8 cellular contexts compared by ENCODE assay signal in the genomic region with DNA sequence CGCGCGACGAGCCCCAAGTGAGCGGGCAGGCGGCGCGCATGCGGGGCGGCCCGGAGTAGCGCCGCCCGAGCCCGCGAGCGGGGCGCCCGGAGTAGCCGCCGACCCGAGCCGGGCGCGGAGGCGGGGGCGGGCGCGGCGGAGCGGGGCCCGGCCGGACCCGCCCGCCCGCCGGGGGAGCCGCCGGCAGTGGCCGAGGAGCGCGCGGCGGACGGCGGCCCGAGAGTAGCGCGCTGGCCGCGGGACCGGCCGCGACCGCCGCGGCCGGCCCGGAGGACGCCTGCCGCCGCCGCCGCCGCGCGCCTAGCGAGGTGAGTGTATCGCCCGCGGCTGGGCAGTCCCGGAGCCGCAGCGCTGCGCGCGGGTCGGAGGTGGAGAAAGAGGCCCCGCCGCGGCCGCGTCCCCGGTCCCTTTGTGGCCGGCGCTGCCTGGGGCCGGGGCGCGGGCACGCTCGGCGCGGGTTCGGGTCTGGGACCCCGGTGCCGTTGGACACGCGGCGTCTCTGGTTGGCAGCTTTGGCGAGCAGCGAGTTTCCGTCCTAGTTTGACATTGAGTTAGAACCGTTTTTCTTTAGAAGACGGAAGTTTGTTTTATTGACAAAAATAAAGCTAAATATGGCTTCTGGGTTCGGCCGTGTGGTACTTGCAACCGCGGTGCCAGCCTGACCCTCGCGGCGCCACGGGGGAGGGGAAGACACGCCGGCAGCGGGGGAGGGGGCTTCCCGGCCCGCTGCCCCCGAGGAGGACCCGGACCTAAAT. TPM values are rescaled to one million over a fixed set of nuclear protein-coding genes. Genes with fewer than 3 reads are reported as not detected.
DNase-seq lines count a peak whose midpoint lies in the region; ATAC-seq, FAIRE-seq and TF ChIP-seq lines count a peak whose summit lies in the region.

GALNT1 (plus strand) TSS at position 186 of the 755 bp plus-strand sequence. CDS start 72,923 bp downstream, outside the sequence.

- BruUV-seq in Panc1 (replicated peaks; lab: Mats Ljungman, UMichigan): no TSS peak

- peak within 1 kb of the TSS; percentile 90 for H3K4me3 Mint-ChIP-seq in astrocyte (ENCODE audit: unreplicated experiment)

- in situ Hi-C loops in Panc1 (cut with HindIII; ENCODE audit: low pct_unique_long_range_greater_than_20kb, low sequenced_read_pairs): no loop called here

- peak within 1 kb of the TSS; percentile 79 to 87 for H3K4me3 ChIP-seq in Panc1 (ENCODE audit: low read depth in 2 of 2, low read length in 2 of 2)
- H3K4me3 ChIP-seq in astrocyte (ENCODE audit: insufficient read depth, low read depth, low read length): peak within 1 kb of the TSS; percentile 94
- H3K4me3 ChIP-seq in retinal pigment epithelial cell (ENCODE audit: low read length): peak within 1 kb of the TSS; percentile 75

- peak within 1 kb of the TSS; percentile 75 for H3K27ac Mint-ChIP-seq in astrocyte (ENCODE audit: unreplicated experiment)

- POLR2A ChIA-PET in Panc1 (lab: Charles Lee): no interaction called here

- ATAC-seq in Panc1 (peak; percentile 74), GM21381 (IDR thresholded peaks at IDR 0.05; ENCODE audit: unreplicated experiment) (no peak), HG03460 (IDR thresholded peaks at IDR 0.05; ENCODE audit: unreplicated experiment) (no peak)

- H4K20me1 ChIP-seq in astrocyte (ENCODE audit: insufficient read depth, low read length): peaks cover 45% of the 10 kb centered on the region

- H3K27ac ChIP-seq in Panc1 (ENCODE audit: low read length): peak within 1 kb of the TSS; percentile 86
- peak within 1 kb of the TSS; percentile 85 for H3K27ac ChIP-seq in astrocyte (ENCODE audit: low read depth, low read length)

- peaks cover 7% of the 10 kb centered on the region; the same call in 1 of the 2 replicates for H3K4me1 ChIP-seq in Panc1 (ENCODE audit: control insufficient read depth, insufficient read depth, low read length)
- H3K4me1 ChIP-seq in astrocyte (ENCODE audit: insufficient read depth, low read length): peaks cover 16% of the 10 kb centered on the region

- peak; percentile 19 for DNase-seq in stimulated activated CD4-positive, alpha-beta T cell treated with anti-CD3 and anti-CD28 coated beads, Interleukin-12 subunit alpha, Interleukin-12 subunit beta, amount 100 ng/mL, for 4 hours
- DNase-seq in stimulated activated CD4-positive, alpha-beta T cell treated with anti-CD3 and anti-CD28 coated beads, Interleukin-1b, Interleukin-23, amount 100 ng/mL, for 48 hours: no peak
- no peak for DNase-seq in Panc1 (ENCODE audit: low read depth, low spot score)
- no peak for DNase-seq in astrocyte (ENCODE audit: low read depth)
- peak; percentile 38 for DNase-seq in hepatic stellate cell (ENCODE audit: low spot score)
- DNase-seq in retinal pigment epithelial cell (ENCODE audit: low read depth): no peak

- H3K9ac ChIP-seq in astrocyte (ENCODE audit: low read length): peak within 1 kb of the TSS; percentile 92

- TF ChIP-seq CTCF in Panc1 (IDR thresholded peaks at IDR 0.05): no peak
- TF ChIP-seq CTCF in astrocyte (IDR thresholded peaks at IDR 0.05; ENCODE audit: insufficient read depth, low read depth, low read length): no peak
- TF ChIP-seq CTCF in retinal pigment epithelial cell (conservative IDR thresholded peaks at IDR 0.05; ENCODE audit: low read depth, low read length): no peak

- H3K27me3 ChIP-seq in Panc1 (ENCODE audit: control insufficient read depth, insufficient read depth, low read length) (no peaks in the 10 kb centered on the region), astrocyte (ENCODE audit: insufficient read depth, low read length) (no peaks in the 10 kb centered on the region)

- peak within 1 kb of the TSS; percentile 98 for H3K4me2 ChIP-seq in astrocyte (ENCODE audit: low read length)

- H3K9me3 ChIP-seq in Panc1 (ENCODE audit: control insufficient read depth, insufficient read depth, low read depth, low read length): peaks cover 19% of the 10 kb centered on the region; the same call in 1 of the 2 replicates
- no peaks in the 10 kb centered on the region for H3K9me3 ChIP-seq in astrocyte (ENCODE audit: insufficient read depth, low read depth, low read length)

- peak within 1 kb of the TSS; percentile 79 for H2AFZ ChIP-seq in astrocyte (ENCODE audit: low read depth, low read length)

- H3K27me3 Mint-ChIP-seq in astrocyte (ENCODE audit: low read depth, unreplicated experiment): no peaks in the 10 kb centered on the region

- peaks cover 9% of the 10 kb centered on the region for H3K4me1 Mint-ChIP-seq in astrocyte (ENCODE audit: low read depth, unreplicated experiment)

- no peak for FAIRE-seq in astrocyte (lab: Jason Lieb, UNC)

- H3K36me3 Mint-ChIP-seq in astrocyte (ENCODE audit: low read depth, unreplicated experiment): peaks cover 2% of the 10 kb centered on the region

- H3K9me3 Mint-ChIP-seq in astrocyte (ENCODE audit: unreplicated experiment): peaks cover 6% of the 10 kb centered on the region

- intact Hi-C loops in Panc1 (cut with micrococcal nuclease; ENCODE audit: unreplicated experiment): no loop called here

- H3K36me3 ChIP-seq in Panc1 (ENCODE audit: control insufficient read depth, insufficient read depth, low read length): peaks cover 2% of the 10 kb centered on the region; the same call in 1 of the 2 replicates
- H3K36me3 ChIP-seq in astrocyte (ENCODE audit: insufficient read depth, low read length): no peaks in the 10 kb centered on the region

- peaks cover 53% of the 10 kb centered on the region for H3K79me2 ChIP-seq in astrocyte (ENCODE audit: insufficient read depth, low read length)

- CTCF ChIA-PET in Panc1 (lab: Charles Lee): no interaction called here

RNA-seq across cellular contexts. Expression of gene GALNT1, which starts in this region (rescaled TPM):
- total RNA-seq in Panc1 (2021; ENCODE audit: unreplicated experiment) (147 TPM), astrocyte (124 and 127 TPM in 2 replicates)
- 63.0 TPM for polyA plus RNA-seq in Panc1 (2012; ENCODE audit: insufficient read length)

Comparison
In these comparisons a context has a peak if more than half of its experiments do, and no peak if none do; other contexts are left out.
1. DNase-seq: peak in stimulated activated CD4-positive, alpha-beta T cell treated with anti-CD3 and anti-CD28 coated beads, Interleukin-12 subunit alpha, Interleukin-12 subunit beta, amount 100 ng/mL, for 4 hours (single experiment) and hepatic stellate cell (single experiment); none in stimulated activated CD4-positive, alpha-beta T cell treated with anti-CD3 and anti-CD28 coated beads, Interleukin-1b, Interleukin-23, amount 100 ng/mL, for 48 hours (single experiment), Panc1 (single experiment), astrocyte (single experiment) and retinal pigment epithelial cell (single experiment).
2. Peak in every context shown above with its lines, with median percentiles within 50 percentile points of each other: H3K4me3 ChIP-seq.